ENCODE assay signal across 21 cellular contexts in genomic region chr9:136146126-136147037, GRCh38. TPM values are rescaled to one million over a fixed set of nuclear protein-coding genes. Genes with fewer than 3 reads are reported as not detected.
DNase-seq lines count a peak whose midpoint lies in the region; ATAC-seq, FAIRE-seq and TF ChIP-seq lines count a peak whose summit lies in the region.
"Had no signal": no experiment of that assay in that cellular context is flagged by ENCODE, and none has a peak within 500 bp of the region (broad histone marks: within the 10 kb centered on the region; RNA-seq: fewer than 3 reads in every experiment).

No MANE protein-coding gene starts in this region.

- ATAC-seq in GM12878, result no peak
- no peak for ATAC-seq in GM21528 (IDR thresholded peaks at IDR 0.05; ENCODE audit: low FRiP score, unreplicated experiment)
- ATAC-seq in HG03565 (IDR thresholded peaks at IDR 0.05; ENCODE audit: unreplicated experiment), result no peak
- ATAC-seq: CD8-positive, alpha-beta T cell; HCT116 had no signal

- no peak for TF ChIP-seq RAD21 in GM12878 (IDR thresholded peaks at IDR 0.05; ENCODE audit: insufficient read depth, low read depth, low read length)

- no peak for TF ChIP-seq POLR2A in GM12878 (IDR thresholded peaks at IDR 0.05; ENCODE audit: low read depth, low read length)

- peaks cover 2% of the 10 kb centered on the region for H3K9me3 Mint-ChIP-seq in glutamatergic neuron (ENCODE audit: unreplicated experiment)
- H3K9me3 Mint-ChIP-seq: CD8-positive, alpha-beta T cell had no signal

- FAIRE-seq in HTR-8/SVneo (lab: Jason Lieb, UNC), result peak; percentile 4
- FAIRE-seq in GM12878 (lab: Jason Lieb, UNC), result no peak
- FAIRE-seq: A549, D721Med, G401.6, GM12892 had no signal

- peaks cover 4% of the 10 kb centered on the region for H3K4me1 Mint-ChIP-seq in glutamatergic neuron (ENCODE audit: low read depth, unreplicated experiment)

- H3K9me3 ChIP-seq in GM12878 (replicated peaks; ENCODE audit: control insufficient read depth, insufficient read depth, low read length) (no peaks in the 10 kb centered on the region), trophoblast cell (ENCODE audit: insufficient read depth, low read depth, low read length) (peaks cover 3% of the 10 kb centered on the region)
- H3K9me3 ChIP-seq: A549, BE2C had no signal

- intact Hi-C loops in GM12878 (cut with micrococcal nuclease; ENCODE audit: unreplicated experiment), result no loop called here

- in situ Hi-C loops in GM12878 (cut with MboI), result no loop called here

- H4K8ac ChIP-seq in trophoblast cell (ENCODE audit: low read depth, low read length), result no peak overlapping the region

- H3K36me3 Mint-ChIP-seq in glutamatergic neuron (ENCODE audit: unreplicated experiment), result no peaks in the 10 kb centered on the region
- H3K36me3 Mint-ChIP-seq: CD8-positive, alpha-beta T cell had no signal

- TF ChIP-seq CTCF in GM12878 (IDR thresholded peaks at IDR 0.05 in 2 of 3, conservative IDR thresholded peaks at IDR 0.05 in 1 of 3; ENCODE audit: control insufficient read depth in 2 of 3, extremely low read depth in 1 of 3, insufficient read depth in 1 of 3, low read depth in 3 of 3, low read length in 3 of 3), result no peak
- no peak for TF ChIP-seq CTCF in glutamatergic neuron (IDR thresholded peaks at IDR 0.05; ENCODE audit: partially characterized antibody, unreplicated experiment)

- H3K79me2 ChIP-seq in GM12878 (ENCODE audit: control insufficient read depth, insufficient read depth, low read length), result no peaks in the 10 kb centered on the region
- H3K79me2 ChIP-seq in trophoblast cell (ENCODE audit: control insufficient read depth, insufficient read depth, low read length, poor library complexity), result no peaks in the 10 kb centered on the region

- no peak overlapping the region for H3K27ac ChIP-seq in GM12878 (ENCODE audit: control insufficient read depth, insufficient read depth)
- H3K27ac ChIP-seq in trophoblast cell (ENCODE audit: low read depth, low read length), result no peak overlapping the region
- H3K27ac ChIP-seq: A549, C4-2B had no signal

- TF ChIP-seq EP300 in GM12878 (IDR thresholded peaks at IDR 0.05; ENCODE audit: borderline replicate concordance in 1 of 2, control insufficient read depth in 1 of 2, low read depth in 2 of 2, low read length in 2 of 2), result no peak

- POLR2A ChIA-PET in GM12878 (lab: Charles Lee), result no interaction called here

- H4K12ac ChIP-seq in trophoblast cell (ENCODE audit: low read depth, low read length), result no peak overlapping the region

- 26% methylated on average over 33 of the region's 33 CpGs for WGBS in GM12878 (ENCODE audit: insufficient coverage, insufficient replicate concordance, low lambda C conversion rate, missing lambda C conversion rate)
- WGBS in trophoblast cell (ENCODE audit: extremely low coverage, insufficient coverage, insufficient read length), result no CpG with 5 or more reads among the region's 33 CpGs

- H4K91ac ChIP-seq in trophoblast cell (ENCODE audit: low read depth, low read length), result no peak overlapping the region

- H3K9ac ChIP-seq in GM12878 (ENCODE audit: control insufficient read depth, insufficient read depth, low read length), result no peak overlapping the region
- H3K9ac ChIP-seq in trophoblast cell (ENCODE audit: low read length), result peak overlapping the region; percentile 10

- H3K4me1 ChIP-seq in GM12878 (ENCODE audit: control insufficient read depth, insufficient read depth, low read length) (no peaks in the 10 kb centered on the region), trophoblast cell (ENCODE audit: control insufficient read depth in 1 of 2, insufficient read depth in 2 of 2, low read length in 2 of 2) (no peaks in the 10 kb centered on the region)
- H3K4me1 ChIP-seq: A549, BE2C had no signal

- peaks cover 1% of the 10 kb centered on the region for H3K27me3 Mint-ChIP-seq in glutamatergic neuron (ENCODE audit: unreplicated experiment)

- CTCF ChIA-PET in GM12878 (lab: Yijun Ruan, JAX), result no interaction called here

- no peak overlapping the region for H3K14ac ChIP-seq in trophoblast cell (ENCODE audit: low read length)

- H2BK5ac ChIP-seq in trophoblast cell (ENCODE audit: low read depth, low read length, poor library complexity), result no peak overlapping the region

- SMC1A ChIA-PET in GM12878 (lab: Charles Lee; ENCODE audit: uncharacterized antibody, unreplicated experiment), result interaction anchor here (0.6 kb wide), 1 partner anchor 1952 kb away, joined by 3 read pairs; no protein-coding TSS in a partner anchor

- no peak overlapping the region for H3K4me2 ChIP-seq in GM12878 (ENCODE audit: control insufficient read depth, insufficient read depth)
- no peak overlapping the region for H3K4me2 ChIP-seq in trophoblast cell (ENCODE audit: low read length)
- H3K4me2 ChIP-seq: A549 had no signal

- RAD21 ChIA-PET in GM12878 (lab: Charles Lee; ENCODE audit: unreplicated experiment), result no interaction called here

- BruUV-seq in GM12878 (replicated peaks; lab: Mats Ljungman, UMichigan), result no TSS peak

- H3K4me3 ChIP-seq in GM12878 (no peak overlapping the region), trophoblast cell (ENCODE audit: low read depth, low read length) (peak overlapping the region; percentile 40)
- H3K4me3 ChIP-seq: A549 had no signal

- H2AFZ ChIP-seq in GM12878 (ENCODE audit: control insufficient read depth, low read depth, low read length) (no peak overlapping the region), trophoblast cell (ENCODE audit: insufficient read depth, low read length, poor library complexity) (no peak overlapping the region)

- no peak overlapping the region for H3K4me3 Mint-ChIP-seq in glutamatergic neuron (ENCODE audit: unreplicated experiment)
- H3K4me3 Mint-ChIP-seq: CD8-positive, alpha-beta T cell had no signal

- H2AK5ac ChIP-seq in trophoblast cell (ENCODE audit: low read length), result no peak overlapping the region

- H3K27me3 ChIP-seq in GM12878 (replicated peaks in 1 of 2; ENCODE audit: control insufficient read depth in 2 of 2, insufficient read depth in 2 of 2, low read length in 1 of 2), result peaks cover 0 to 2% of the 10 kb centered on the region in 2 experiments; a peak in 2 of 4 replicates
- H3K27me3 ChIP-seq in trophoblast cell (ENCODE audit: insufficient read depth, low read length), result no peaks in the 10 kb centered on the region
- H3K27me3 ChIP-seq: BE2C had no signal

- peak overlapping the region; percentile 42 for H3K23ac ChIP-seq in trophoblast cell (ENCODE audit: low read length)

- no peak overlapping the region for H3K4ac ChIP-seq in trophoblast cell (ENCODE audit: low read depth, low read length)

- no peaks in the 10 kb centered on the region for H3K36me3 ChIP-seq in GM12878 (ENCODE audit: control insufficient read depth in 2 of 2, insufficient read depth in 2 of 2, low read length in 1 of 2)
- H3K36me3 ChIP-seq in trophoblast cell (ENCODE audit: control insufficient read depth in 1 of 2, insufficient read depth in 2 of 2, low read length in 2 of 2), result no peaks in the 10 kb centered on the region
- H3K36me3 ChIP-seq: BE2C had no signal

- no peaks in the 10 kb centered on the region for H3K79me1 ChIP-seq in trophoblast cell (ENCODE audit: low read length)

- H2BK120ac ChIP-seq in trophoblast cell (ENCODE audit: insufficient read depth, low read length, poor library complexity), result no peak overlapping the region

- H4K20me1 ChIP-seq in GM12878 (ENCODE audit: control insufficient read depth, insufficient read depth), result no peaks in the 10 kb centered on the region

- DNase-seq in HTR-8/SVneo (ENCODE audit: insufficient read length, low spot score) (no peak), GM12878 (ENCODE audit: low read depth, low spot score) (no peak), glutamatergic neuron (peak; percentile 12), trophoblast cell (no peak), NCI-H2081 treated with DMSO at 0.1 percent for 48 hours (lab: John Stamatoyannopoulos, UW) (no peak)
- DNase-seq: CD8-positive, alpha-beta T cell; COR-L47; DMS153; EL; GOT3; KBM-7 had no signal

- no peak overlapping the region for H3K18ac ChIP-seq in trophoblast cell (ENCODE audit: low read length)

- H2BK12ac ChIP-seq in trophoblast cell (ENCODE audit: low read length), result no peak overlapping the region

- H3K27ac Mint-ChIP-seq in glutamatergic neuron (ENCODE audit: unreplicated experiment), result no peak overlapping the region
- H3K27ac Mint-ChIP-seq: CD8-positive, alpha-beta T cell had no signal

RNA-seq across cellular contexts. Expression of gene TMEM250, which starts 27.7 kb away (rescaled TPM):
- 19.1 and 19.6 TPM in 2 replicates for total RNA-seq in GM12878 (2013; cell fraction: nucleolus; rRNA removed)
- total RNA-seq in GM12878 (2014; rRNA removed), result 30.1 and 39.9 TPM in 2 replicates
- total RNA-seq in GM12878 (2014; rRNA removed; fragmentation: Illumina TruSeq; extraction: Trizol), result 8.5 and 10.4 TPM in 2 replicates
- total RNA-seq in GM12878 (2021), result 33.4 and 38.4 TPM in 2 replicates
- 3.5 TPM for polyA plus RNA-seq in GM12878 (2011; ENCODE audit: low read depth)
- 3.5 and 6.2 TPM in 2 replicates for polyA plus RNA-seq in GM12878 (2011; rRNA removed)
- polyA plus RNA-seq in GM12878 (2011; cell fraction: cytosol; rRNA removed), result 9.3 and 16.0 TPM in 2 replicates
- polyA plus RNA-seq in GM12878 (2011; cell fraction: nucleus; rRNA removed), result 22.4 and 27.6 TPM in 2 replicates
- 9.7 and 11.4 TPM in 2 replicates for polyA plus RNA-seq in GM12878 (2012)
- 2.6 and 6.7 TPM in 2 replicates for polyA plus RNA-seq in GM12878 (2014; fragmentation: Illumina TruSeq; extraction: Trizol)
- polyA plus RNA-seq in GM12878 (2014; fragmentation: Nextera tagmentation; extraction: Ambion mirVana), result 1 to 10 TPM in 1 of 2 experiments, under 1 TPM in 1; 0.39 to 1.2 TPM
- polyA plus RNA-seq in GM12878 (2014; rRNA removed), result 25.4 and 27.5 TPM in 2 replicates
- polyA plus RNA-seq in GM12878 (2016; fragmentation: Nextera tagmentation; extraction: Ambion mirVana), result 10 to 100 TPM in 1 of 2 experiments, 1 to 10 TPM in 1; 6.2 to 16.6 TPM
- polyA minus RNA-seq in GM12878 (2011; rRNA and poly(A)+ RNA removed), result 5.5 and 13.3 TPM in 2 replicates
- polyA minus RNA-seq in GM12878 (2011; cell fraction: cytosol; rRNA and poly(A)+ RNA removed), result 7.3 and 8.3 TPM in 2 replicates
- 12.8 and 25.1 TPM in 2 replicates for polyA minus RNA-seq in GM12878 (2011; cell fraction: nucleus; rRNA and poly(A)+ RNA removed)
- total RNA-seq in glutamatergic neuron (ENCODE audit: unreplicated experiment), result 16.0 TPM
- polyA plus RNA-seq in trophoblast cell (2013), result 18.2 and 18.3 TPM in 2 replicates

RNA-seq across cellular contexts. Expression of gene NACC2, which starts 51.3 kb away (rescaled TPM):
- total RNA-seq in GM12878 (2013; cell fraction: nucleolus; rRNA removed), result 11.9 and 13.5 TPM in 2 replicates
- total RNA-seq in GM12878 (2014; rRNA removed), result 7.9 and 9.1 TPM in 2 replicates
- total RNA-seq in GM12878 (2014; rRNA removed; fragmentation: Illumina TruSeq; extraction: Trizol), result 3.5 and 3.8 TPM in 2 replicates
- 14.2 and 14.7 TPM in 2 replicates for total RNA-seq in GM12878 (2021)
- 1.1 TPM for polyA plus RNA-seq in GM12878 (2011; ENCODE audit: low read depth)
- 3.5 and 5.4 TPM in 2 replicates for polyA plus RNA-seq in GM12878 (2011; rRNA removed)
- 7.9 and 9.6 TPM in 2 replicates for polyA plus RNA-seq in GM12878 (2011; cell fraction: cytosol; rRNA removed)
- polyA plus RNA-seq in GM12878 (2011; cell fraction: nucleus; rRNA removed), result 15.3 and 20.7 TPM in 2 replicates
- 3.8 and 4.4 TPM in 2 replicates for polyA plus RNA-seq in GM12878 (2012)
- polyA plus RNA-seq in GM12878 (2014; fragmentation: Illumina TruSeq; extraction: Trizol), result 2.0 and 3.1 TPM in 2 replicates
- 1 to 10 TPM in 1 of 2 experiments, under 1 TPM in 1; 0.66 to 1.0 TPM for polyA plus RNA-seq in GM12878 (2014; fragmentation: Nextera tagmentation; extraction: Ambion mirVana)
- 7.5 and 9.4 TPM in 2 replicates for polyA plus RNA-seq in GM12878 (2014; rRNA removed)
- polyA plus RNA-seq in GM12878 (2016; fragmentation: Nextera tagmentation; extraction: Ambion mirVana), result 1 to 10 TPM; 2.7 to 2.9 TPM
- 11.8 and 12.6 TPM in 2 replicates for polyA minus RNA-seq in GM12878 (2011; rRNA and poly(A)+ RNA removed)
- 7.3 and 9.0 TPM in 2 replicates for polyA minus RNA-seq in GM12878 (2011; cell fraction: cytosol; rRNA and poly(A)+ RNA removed)
- 3.5 and 7.1 TPM in 2 replicates for polyA minus RNA-seq in GM12878 (2011; cell fraction: nucleus; rRNA and poly(A)+ RNA removed)
- 3.9 TPM for total RNA-seq in glutamatergic neuron (ENCODE audit: unreplicated experiment)
- 13.9 and 14.5 TPM in 2 replicates for polyA plus RNA-seq in trophoblast cell (2013)

RNA-seq across cellular contexts. Expression of gene LHX3, which starts 58.5 kb away (rescaled TPM):
- total RNA-seq in GM12878 (2013; cell fraction: nucleolus; rRNA removed), result not detected in 2 replicates
- not detected in 2 replicates for total RNA-seq in GM12878 (2014; rRNA removed)
- total RNA-seq in GM12878 (2014; rRNA removed; fragmentation: Illumina TruSeq; extraction: Trizol), result not detected in 2 replicates
- total RNA-seq in GM12878 (2021), result not detected in 2 replicates
- polyA plus RNA-seq in GM12878 (2011; ENCODE audit: low read depth), result not detected
- not detected in 2 replicates for polyA plus RNA-seq in GM12878 (2011; rRNA removed)
- not detected in 2 replicates for polyA plus RNA-seq in GM12878 (2011; cell fraction: cytosol; rRNA removed)
- polyA plus RNA-seq in GM12878 (2011; cell fraction: nucleus; rRNA removed), result 0.06 TPM in 1 of 2 replicates, not detected in the other
- polyA plus RNA-seq in GM12878 (2012), result not detected in 2 replicates
- not detected in 2 replicates for polyA plus RNA-seq in GM12878 (2014; fragmentation: Illumina TruSeq; extraction: Trizol)
- not detected for polyA plus RNA-seq in GM12878 (2014; fragmentation: Nextera tagmentation; extraction: Ambion mirVana)
- not detected in 2 replicates for polyA plus RNA-seq in GM12878 (2014; rRNA removed)
- not detected for polyA plus RNA-seq in GM12878 (2016; fragmentation: Nextera tagmentation; extraction: Ambion mirVana)
- polyA minus RNA-seq in GM12878 (2011; rRNA and poly(A)+ RNA removed), result not detected in 2 replicates
- polyA minus RNA-seq in GM12878 (2011; cell fraction: cytosol; rRNA and poly(A)+ RNA removed), result not detected in 2 replicates
- polyA minus RNA-seq in GM12878 (2011; cell fraction: nucleus; rRNA and poly(A)+ RNA removed), result not detected in 2 replicates
- 0.81 TPM for total RNA-seq in glutamatergic neuron (ENCODE audit: unreplicated experiment)
- 0.01 TPM in 2 replicates for polyA plus RNA-seq in trophoblast cell (2013)
- polyA plus RNA-seq: AG04450 had no signal
